ENCODE assay signal across 9 cellular contexts in the genomic region with DNA sequence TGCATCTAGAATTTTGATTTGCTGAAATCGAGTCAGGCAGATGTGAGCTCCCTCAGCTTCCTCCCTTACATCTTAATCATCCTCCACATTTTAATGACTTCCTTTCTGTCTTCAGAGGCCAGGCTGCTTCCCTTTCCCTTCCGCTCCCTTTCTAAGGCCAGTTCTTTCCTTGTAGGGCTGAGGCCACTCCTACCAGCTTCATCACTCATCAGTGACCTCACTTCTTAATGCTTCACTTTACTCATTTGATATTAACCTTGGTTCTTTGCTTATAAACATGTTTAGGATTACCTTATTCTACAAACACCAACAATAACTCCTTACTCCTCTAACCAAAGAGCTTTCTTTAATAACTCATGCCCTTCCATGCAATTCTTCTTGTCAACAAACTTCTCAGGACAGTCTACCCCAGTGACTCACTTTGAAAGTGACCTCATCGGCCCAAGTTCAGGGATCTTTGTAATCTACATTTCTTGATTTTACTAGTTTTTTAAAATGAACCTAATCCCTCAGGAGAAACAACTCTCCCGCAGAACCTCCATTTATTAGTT. TPM values are rescaled to one million over a fixed set of nuclear protein-coding genes. Genes with fewer than 3 reads are reported as not detected.
DNase-seq lines count a peak whose midpoint lies in the region; ATAC-seq and TF ChIP-seq lines count a peak whose summit lies in the region.
"Had no signal": no experiment of that assay in that cellular context is flagged by ENCODE, and none has a peak within 500 bp of the region (broad histone marks: within the 10 kb centered on the region; RNA-seq: fewer than 3 reads in every experiment).

No MANE protein-coding gene starts in this region.

- ATAC-seq in sciatic nerve = peak; percentile 48
- no peak for ATAC-seq in GM18520 (IDR thresholded peaks at IDR 0.05; ENCODE audit: unreplicated experiment)

- DNase-seq in activated CD4-positive, alpha-beta T cell treated with anti-CD3 and anti-CD28 coated beads, Interleukin-2, amount 10 ng/mL, durations not matched to agents 24 days and 14 days = no peak
- no peak for DNase-seq in activated CD4-positive, alpha-beta T cell treated with anti-CD3 and anti-CD28 coated beads, Interleukin-2, amount 10 ng/mL, durations not matched to agents 7 days and 5 days
- DNase-seq in LHCN-M2 (ENCODE audit: low read depth) (peak; percentile 40), cardiac fibroblast (ENCODE audit: low read depth in 2 of 2) (peak; percentile 34 to 71), sciatic nerve (ENCODE audit: low spot score) (no peak), SHP77 treated with DMSO at 0.1 percent for 48 hours (lab: John Stamatoyannopoulos, UW) (no peak), SW 1271 (lab: John Stamatoyannopoulos, UW) (no peak)

- no peak overlapping the region for H3K4me3 ChIP-seq in cardiac fibroblast (replicated peaks in 1 of 2; ENCODE audit: low read depth in 2 of 2, low read length in 2 of 2)
- H3K4me3 ChIP-seq: SJSA1 had no signal

- H3K36me3 Mint-ChIP-seq in activated CD4-positive, alpha-beta T cell treated with anti-CD3 and anti-CD28 coated beads, Interleukin-2, amount 10 ng/mL, durations not matched to agents 24 days and 14 days (ENCODE audit: low read depth) = no peaks in the 10 kb centered on the region
- H3K36me3 Mint-ChIP-seq in activated CD4-positive, alpha-beta T cell treated with anti-CD3 and anti-CD28 coated beads, Interleukin-2, amount 10 ng/mL, durations not matched to agents 7 days and 5 days (ENCODE audit: low read depth) = no peaks in the 10 kb centered on the region

- no peaks in the 10 kb centered on the region for H3K9me3 Mint-ChIP-seq in activated CD4-positive, alpha-beta T cell treated with anti-CD3 and anti-CD28 coated beads, Interleukin-2, amount 10 ng/mL, durations not matched to agents 24 days and 14 days
- H3K9me3 Mint-ChIP-seq in activated CD4-positive, alpha-beta T cell treated with anti-CD3 and anti-CD28 coated beads, Interleukin-2, amount 10 ng/mL, durations not matched to agents 7 days and 5 days = no peaks in the 10 kb centered on the region

- H3K4me3 Mint-ChIP-seq in activated CD4-positive, alpha-beta T cell treated with anti-CD3 and anti-CD28 coated beads, Interleukin-2, amount 10 ng/mL, durations not matched to agents 24 days and 14 days = no peak overlapping the region
- H3K4me3 Mint-ChIP-seq in activated CD4-positive, alpha-beta T cell treated with anti-CD3 and anti-CD28 coated beads, Interleukin-2, amount 10 ng/mL, durations not matched to agents 7 days and 5 days = no peak overlapping the region

- POLR2A ChIA-PET in activated CD4-positive, alpha-beta T cell treated with anti-CD3 and anti-CD28 coated beads, Interleukin-2, amount 10 ng/mL, durations not matched to agents 7 days and 5 days (lab: Charles Lee) = no interaction called here

- H3K27me3 Mint-ChIP-seq in activated CD4-positive, alpha-beta T cell treated with anti-CD3 and anti-CD28 coated beads, Interleukin-2, amount 10 ng/mL, durations not matched to agents 24 days and 14 days = peaks cover 5% of the 10 kb centered on the region
- peaks cover 7% of the 10 kb centered on the region for H3K27me3 Mint-ChIP-seq in activated CD4-positive, alpha-beta T cell treated with anti-CD3 and anti-CD28 coated beads, Interleukin-2, amount 10 ng/mL, durations not matched to agents 7 days and 5 days

- no peak for TF ChIP-seq CTCF in cardiac fibroblast (IDR thresholded peaks at IDR 0.05; ENCODE audit: low read depth, low read length)

- CTCF ChIA-PET in activated CD4-positive, alpha-beta T cell treated with anti-CD3 and anti-CD28 coated beads, Interleukin-2, amount 10 ng/mL, durations not matched to agents 7 days and 5 days (lab: Charles Lee) = interaction anchor here (0.7 kb wide), 1 partner anchor 32 kb away, joined by 3 read pairs; no protein-coding TSS in a partner anchor

- H3K27ac Mint-ChIP-seq in activated CD4-positive, alpha-beta T cell treated with anti-CD3 and anti-CD28 coated beads, Interleukin-2, amount 10 ng/mL, durations not matched to agents 24 days and 14 days = peak overlapping the region; percentile 75
- H3K27ac Mint-ChIP-seq in activated CD4-positive, alpha-beta T cell treated with anti-CD3 and anti-CD28 coated beads, Interleukin-2, amount 10 ng/mL, durations not matched to agents 7 days and 5 days = no peak overlapping the region

- peaks cover 27% of the 10 kb centered on the region for H3K4me1 Mint-ChIP-seq in activated CD4-positive, alpha-beta T cell treated with anti-CD3 and anti-CD28 coated beads, Interleukin-2, amount 10 ng/mL, durations not matched to agents 24 days and 14 days
- peaks cover 30% of the 10 kb centered on the region for H3K4me1 Mint-ChIP-seq in activated CD4-positive, alpha-beta T cell treated with anti-CD3 and anti-CD28 coated beads, Interleukin-2, amount 10 ng/mL, durations not matched to agents 7 days and 5 days

- intact Hi-C loops in activated CD4-positive, alpha-beta T cell treated with anti-CD3 and anti-CD28 coated beads, Interleukin-2, amount 10 ng/mL, durations not matched to agents 24 days and 14 days (cut with micrococcal nuclease) = loop anchor here (2.0 to 5.0 kb wide), 2 partner anchors 15 to 94 kb away; no protein-coding TSS in a partner anchor
- intact Hi-C loops in sciatic nerve (cut with DNase I) = no loop called here

RNA-seq across cellular contexts. Expression of gene ILDR1, which starts 23.9 kb away (rescaled TPM):
- total RNA-seq in activated CD4-positive, alpha-beta T cell treated with anti-CD3 and anti-CD28 coated beads, Interleukin-2, amount 10 ng/mL, durations not matched to agents 24 days and 14 days = 0.16 and 0.17 TPM in 2 replicates
- total RNA-seq in activated CD4-positive, alpha-beta T cell treated with anti-CD3 and anti-CD28 coated beads, Interleukin-2, amount 10 ng/mL, durations not matched to agents 7 days and 5 days = under 1 TPM in 1 of 2 experiments, not detected in 1; 0.17 TPM
- total RNA-seq in LHCN-M2 (2014; rRNA removed) = not detected in 2 replicates
- polyA plus RNA-seq in LHCN-M2 (2012) = not detected
- total RNA-seq in sciatic nerve = not detected
- total RNA-seq: SJSA1 had no signal

RNA-seq across cellular contexts. Expression of gene CD86, which starts 57.1 kb away (rescaled TPM):
- 1.4 TPM in 2 replicates for total RNA-seq in activated CD4-positive, alpha-beta T cell treated with anti-CD3 and anti-CD28 coated beads, Interleukin-2, amount 10 ng/mL, durations not matched to agents 24 days and 14 days
- 1 to 10 TPM; 1.9 to 2.5 TPM for total RNA-seq in activated CD4-positive, alpha-beta T cell treated with anti-CD3 and anti-CD28 coated beads, Interleukin-2, amount 10 ng/mL, durations not matched to agents 7 days and 5 days
- not detected in 2 replicates for total RNA-seq in LHCN-M2 (2014; rRNA removed)
- not detected for polyA plus RNA-seq in LHCN-M2 (2012)
- total RNA-seq in sciatic nerve = 15.4 TPM
- total RNA-seq: SJSA1 had no signal

Comparison
In these comparisons a context has a peak if more than half of its experiments do, and no peak if none do; other contexts are left out.
1. DNase-seq: peak in LHCN-M2 (single experiment) and cardiac fibroblast (2 of 2); none in activated CD4-positive, alpha-beta T cell treated with anti-CD3 and anti-CD28 coated beads, Interleukin-2, amount 10 ng/mL, durations not matched to agents 24 days and 14 days (single experiment), activated CD4-positive, alpha-beta T cell treated with anti-CD3 and anti-CD28 coated beads, Interleukin-2, amount 10 ng/mL, durations not matched to agents 7 days and 5 days (single experiment), sciatic nerve (single experiment), SHP77 treated with DMSO at 0.1 percent for 48 hours (single experiment) and SW 1271 (0 of 2).